In the genomic region with DNA sequence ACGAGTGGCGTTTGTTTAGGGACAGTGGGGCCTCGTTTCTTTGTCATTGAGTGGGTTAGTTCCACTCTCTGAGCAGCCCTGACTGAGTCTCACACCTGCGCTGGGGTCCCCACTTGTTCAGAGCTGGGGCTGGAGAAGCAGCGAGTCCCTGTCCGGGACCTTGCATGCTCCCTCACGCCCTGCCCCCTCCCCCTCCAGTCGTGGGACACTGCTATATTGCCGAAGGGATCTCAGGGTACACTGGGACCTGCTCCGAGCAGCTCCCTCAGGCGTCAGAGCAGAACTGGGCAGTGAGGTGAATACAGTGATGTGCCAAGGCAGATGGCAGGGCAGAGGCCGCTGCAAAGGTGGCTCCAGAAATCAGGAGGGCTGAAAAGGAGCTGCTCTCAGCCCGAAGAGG, we compare ENCODE assay signal across 9 cellular contexts. TPM values are rescaled to one million over a fixed set of nuclear protein-coding genes. Genes with fewer than 3 reads are reported as not detected.
DNase-seq lines count a peak whose midpoint lies in the region; ATAC-seq and TF ChIP-seq lines count a peak whose summit lies in the region.
"Had no signal": no experiment of that assay in that cellular context is flagged by ENCODE, and none has a peak within 500 bp of the region (broad histone marks: within the 10 kb centered on the region; RNA-seq: fewer than 3 reads in every experiment).

No MANE protein-coding gene starts in this region.

- CTCF ChIA-PET in activated CD4-positive, alpha-beta T cell treated with anti-CD3 and anti-CD28 coated beads, Interleukin-2, amount 10 ng/mL, durations not matched to agents 7 days and 5 days (lab: Charles Lee): interaction anchor here (0.6 to 10.0 kb wide), 8 partner anchors 11 to 222 kb away, joined by 3 to 49 read pairs (median 4); no protein-coding TSS in a partner anchor

- no peak for TF ChIP-seq CTCF in GM13977 (IDR thresholded peaks at IDR 0.05; ENCODE audit: extremely low read depth, insufficient read depth, missing control alignments)

- peak overlapping the region; percentile 68 for H3K27ac ChIP-seq in temporal lobe (ENCODE audit: low read depth, low read length)

- peaks cover 97% of the 10 kb centered on the region for H3K4me1 Mint-ChIP-seq in activated CD4-positive, alpha-beta T cell treated with anti-CD3 and anti-CD28 coated beads, Interleukin-2, amount 10 ng/mL, durations not matched to agents 7 days and 5 days
- peaks cover 70% of the 10 kb centered on the region for H3K4me1 Mint-ChIP-seq in central memory CD8-positive, alpha-beta T cell

- peak overlapping the region; percentile 60 for H3K4me3 Mint-ChIP-seq in activated CD4-positive, alpha-beta T cell treated with anti-CD3 and anti-CD28 coated beads, Interleukin-2, amount 10 ng/mL, durations not matched to agents 7 days and 5 days
- peak overlapping the region; percentile 63 for H3K4me3 Mint-ChIP-seq in central memory CD8-positive, alpha-beta T cell

- peaks cover 11% of the 10 kb centered on the region for H3K36me3 Mint-ChIP-seq in activated CD4-positive, alpha-beta T cell treated with anti-CD3 and anti-CD28 coated beads, Interleukin-2, amount 10 ng/mL, durations not matched to agents 7 days and 5 days (ENCODE audit: low read depth)
- H3K36me3 Mint-ChIP-seq in central memory CD8-positive, alpha-beta T cell (ENCODE audit: insufficient read depth): peaks cover 5% of the 10 kb centered on the region

- H3K27me3 Mint-ChIP-seq in activated CD4-positive, alpha-beta T cell treated with anti-CD3 and anti-CD28 coated beads, Interleukin-2, amount 10 ng/mL, durations not matched to agents 7 days and 5 days: no peaks in the 10 kb centered on the region
- H3K27me3 Mint-ChIP-seq in central memory CD8-positive, alpha-beta T cell: no peaks in the 10 kb centered on the region

- H3K27ac Mint-ChIP-seq in activated CD4-positive, alpha-beta T cell treated with anti-CD3 and anti-CD28 coated beads, Interleukin-2, amount 10 ng/mL, durations not matched to agents 7 days and 5 days: peak overlapping the region; percentile 98
- peak overlapping the region; percentile 93 for H3K27ac Mint-ChIP-seq in central memory CD8-positive, alpha-beta T cell (ENCODE audit: low read depth)

- H3K9me3 Mint-ChIP-seq in activated CD4-positive, alpha-beta T cell treated with anti-CD3 and anti-CD28 coated beads, Interleukin-2, amount 10 ng/mL, durations not matched to agents 7 days and 5 days: no peaks in the 10 kb centered on the region
- H3K9me3 Mint-ChIP-seq in central memory CD8-positive, alpha-beta T cell: no peaks in the 10 kb centered on the region

- DNase-seq in activated CD4-positive, alpha-beta T cell treated with anti-CD3 and anti-CD28 coated beads, Interleukin-2, amount 10 ng/mL, durations not matched to agents 7 days and 5 days: no peak
- DNase-seq in activated CD4-positive, alpha-beta T cell treated with anti-CD3 and anti-CD28 coated beads, Interleukin-2, amount 50 U/mL, for 48 hours: no peak
- no peak for DNase-seq in central memory CD8-positive, alpha-beta T cell (ENCODE audit: low spot score in 2 of 2)
- DNase-seq in middle frontal gyrus (ENCODE audit: extremely low spot score, low spot score): no peak
- no peak for DNase-seq in GM13977 (ENCODE audit: low spot score)
- no peak for DNase-seq in midbrain (lab: John Stamatoyannopoulos, UW)
- DNase-seq: NCI-H2081 had no signal

- POLR2A ChIA-PET in activated CD4-positive, alpha-beta T cell treated with anti-CD3 and anti-CD28 coated beads, Interleukin-2, amount 10 ng/mL, durations not matched to agents 7 days and 5 days (lab: Charles Lee): no interaction called here

- in situ Hi-C loops in GM13977 (cut with MboI; ENCODE audit: low pct_unique_long_range_greater_than_20kb, low sequenced_read_pairs, unreplicated experiment): no loop called here

- peak; percentile 16 for ATAC-seq in HG03135 (IDR thresholded peaks at IDR 0.05; ENCODE audit: unreplicated experiment)
- ATAC-seq in central memory CD8-positive, alpha-beta T cell (replicated peaks; ENCODE audit: extremely low read depth, poor library complexity, severe bottlenecking): peak; percentile 26

RNA-seq across cellular contexts. Expression of a gene that starts 59.9 kb away (rescaled TPM):
- 100 to 1,000 TPM; 235 to 264 TPM for total RNA-seq in activated CD4-positive, alpha-beta T cell treated with anti-CD3 and anti-CD28 coated beads, Interleukin-2, amount 10 ng/mL, durations not matched to agents 7 days and 5 days
- total RNA-seq in temporal lobe: 27.8 TPM
